ENCODE assay signal across 15 cellular contexts in the genomic region with DNA sequence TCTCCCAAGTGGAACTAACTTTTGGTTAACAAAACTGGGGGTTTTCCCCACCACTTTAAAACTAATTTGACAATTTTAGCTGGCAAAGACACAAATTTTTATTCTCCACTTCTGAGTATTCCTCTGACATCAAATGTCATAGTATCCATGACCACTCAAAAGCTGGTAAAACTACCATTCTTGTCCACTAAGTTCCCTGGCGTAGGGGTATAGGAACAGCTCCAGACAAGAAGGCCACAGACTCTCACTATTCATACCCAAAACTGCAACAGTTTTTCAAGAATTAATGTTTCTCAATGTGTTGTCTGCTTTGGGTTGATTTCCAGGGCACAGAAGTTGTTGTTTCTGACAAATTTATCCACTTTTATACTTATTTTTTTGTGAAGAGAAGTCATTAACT. TPM values are rescaled to one million over a fixed set of nuclear protein-coding genes. Genes with fewer than 3 reads are reported as not detected.
DNase-seq lines count a peak whose midpoint lies in the region; ATAC-seq and TF ChIP-seq lines count a peak whose summit lies in the region.
"Had no signal": no experiment of that assay in that cellular context is flagged by ENCODE, and none has a peak within 500 bp of the region (broad histone marks: within the 10 kb centered on the region; RNA-seq: fewer than 3 reads in every experiment).

No MANE protein-coding gene starts in this region.

- H3K27ac Mint-ChIP-seq in dendritic cell treated with granulocyte-macrophage colony-stimulating factor and Interleukin-4, amounts not matched to agents 40 ng/mL and 50 ng/mL, for 4 days = peak overlapping the region; percentile 71
- H3K27ac Mint-ChIP-seq: CD4-positive, CD25-positive, alpha-beta regulatory T cell had no signal

- H3K27ac ChIP-seq in GM23248 = no peak overlapping the region
- H3K27ac ChIP-seq in HL-60 (replicated peaks) = peak overlapping the region; percentile 39
- H3K27ac ChIP-seq in aorta (ENCODE audit: low read depth in 1 of 2, low read length in 2 of 2) = no peak overlapping the region
- H3K27ac ChIP-seq: A549 had no signal

- H2AFZ ChIP-seq in GM23248 = 0 out of 2 replicates have a peak overlapping the region, but pooled peaks have one; percentile 25

- no peak overlapping the region for H3K4me3 Mint-ChIP-seq in dendritic cell treated with granulocyte-macrophage colony-stimulating factor and Interleukin-4, amounts not matched to agents 40 ng/mL and 50 ng/mL, for 4 days
- H3K4me3 Mint-ChIP-seq: CD4-positive, CD25-positive, alpha-beta regulatory T cell had no signal

- DNase-seq in GM23248 (no peak), HL-60 (ENCODE audit: low read depth in 1 of 2, low spot score in 1 of 2) (no peak), aorta (no peak), cerebellum (ENCODE audit: low spot score) (no peak), islet precursor cell (no peak)
- DNase-seq: BE2C; CD4-positive, CD25-positive, alpha-beta regulatory T cell; DMS53; GOT3; IMR-90; KBM-7 had no signal

- WGBS in GM23248 (ENCODE audit: low coverage in 1 of 2, low lambda C conversion rate in 2 of 2, missing lambda C conversion rate in 2 of 2), 2 experiments = 92 to 95% methylated on average over 1 of the region's 1 CpG
- WGBS in aorta, 2 donors = 95 to 100% methylated on average over 1 of the region's 1 CpG

- no peaks in the 10 kb centered on the region for H3K9me2 ChIP-seq in GM23248 (ENCODE audit: insufficient read depth)

- H3K9me3 ChIP-seq in GM23248 (ENCODE audit: low read depth) (no peaks in the 10 kb centered on the region), aorta (ENCODE audit: control insufficient read depth, low read length) (no peaks in the 10 kb centered on the region)
- H3K9me3 ChIP-seq: A549, BE2C, HAP-1 had no signal

- no peaks in the 10 kb centered on the region for H4K20me1 ChIP-seq in GM23248 (ENCODE audit: insufficient read depth)

- no peaks in the 10 kb centered on the region for H3K79me2 ChIP-seq in GM23248 (ENCODE audit: insufficient read depth)

- H3K9ac ChIP-seq in GM23248 = no peak overlapping the region

- H3K36me3 Mint-ChIP-seq in dendritic cell treated with granulocyte-macrophage colony-stimulating factor and Interleukin-4, amounts not matched to agents 40 ng/mL and 50 ng/mL, for 4 days (ENCODE audit: low read depth) = peaks cover 21% of the 10 kb centered on the region

- H3F3A ChIP-seq in GM23248 (ENCODE audit: insufficient read depth) = no peaks in the 10 kb centered on the region

- ATAC-seq in aorta (ENCODE audit: low FRiP score) = peak; percentile 54
- ATAC-seq in HG02885 (IDR thresholded peaks at IDR 0.05; ENCODE audit: poor library complexity, unreplicated experiment) = no peak
- ATAC-seq: A549 had no signal

- H3K4me1 Mint-ChIP-seq in dendritic cell treated with granulocyte-macrophage colony-stimulating factor and Interleukin-4, amounts not matched to agents 40 ng/mL and 50 ng/mL, for 4 days (ENCODE audit: low read depth) = peaks cover 31% of the 10 kb centered on the region

- H3K9me3 Mint-ChIP-seq in dendritic cell treated with granulocyte-macrophage colony-stimulating factor and Interleukin-4, amounts not matched to agents 40 ng/mL and 50 ng/mL, for 4 days = peaks cover 28% of the 10 kb centered on the region

- no peaks in the 10 kb centered on the region for H3K36me3 ChIP-seq in GM23248 (ENCODE audit: low read depth)
- H3K36me3 ChIP-seq in aorta (ENCODE audit: control insufficient read depth in 1 of 2, insufficient read depth in 2 of 2, low read length in 1 of 2) = no peaks in the 10 kb centered on the region
- H3K36me3 ChIP-seq: BE2C, HAP-1 had no signal

- no peak overlapping the region for H3K4me2 ChIP-seq in GM23248 (ENCODE audit: unreplicated experiment)
- H3K4me2 ChIP-seq: A549 had no signal

- H3K27me3 ChIP-seq in GM23248 (replicated peaks; ENCODE audit: insufficient read depth) (no peaks in the 10 kb centered on the region), HL-60 (ENCODE audit: insufficient read depth, poor library complexity, severe bottlenecking) (no peaks in the 10 kb centered on the region), aorta (ENCODE audit: control insufficient read depth in 1 of 2, insufficient read depth in 2 of 2, low read length in 1 of 2) (no peaks in the 10 kb centered on the region)
- H3K27me3 ChIP-seq: BE2C had no signal

- H3K4me1 ChIP-seq in GM23248 (ENCODE audit: insufficient read depth) (0 out of 2 replicates have a peak, but pooled peaks cover 6% of the 10 kb centered on the region), aorta (ENCODE audit: control insufficient read depth in 1 of 2, insufficient read depth in 2 of 2, low read length in 2 of 2) (no peaks in the 10 kb centered on the region)
- H3K4me1 ChIP-seq: A549, BE2C had no signal

- in situ Hi-C loops in GM23248 (cut with MboI) = no loop called here

- no peaks in the 10 kb centered on the region for H3K27me3 Mint-ChIP-seq in dendritic cell treated with granulocyte-macrophage colony-stimulating factor and Interleukin-4, amounts not matched to agents 40 ng/mL and 50 ng/mL, for 4 days
- H3K27me3 Mint-ChIP-seq: CD4-positive, CD25-positive, alpha-beta regulatory T cell had no signal

- TF ChIP-seq CTCF in HL-60 (IDR thresholded peaks at IDR 0.05; ENCODE audit: insufficient read depth, low read length) = no peak

- H3K4me3 ChIP-seq in GM23248 (no peak overlapping the region), HL-60 (replicated peaks; ENCODE audit: insufficient read depth, low read length) (no peak overlapping the region), aorta (ENCODE audit: low read length in 2 of 2) (no peak overlapping the region)
- H3K4me3 ChIP-seq: A549, HAP-1 had no signal

- intact Hi-C loops in dendritic cell treated with granulocyte-macrophage colony-stimulating factor and Interleukin-4, amounts not matched to agents 40 ng/mL and 50 ng/mL, for 4 days (cut with micrococcal nuclease) = loop anchor here (1.0 kb wide), 1 partner anchor 44 kb away; no protein-coding TSS in a partner anchor
- intact Hi-C loops in aorta (cut with DNase I) = no loop called here

RNA-seq across cellular contexts. Expression of gene BAZ2B, which starts 43.1 kb away (rescaled TPM):
- total RNA-seq in GM23248 (2014; rRNA removed; shearing (Covaris generic)) = 20.5 and 26.2 TPM in 2 replicates
- polyA plus RNA-seq in GM23248 (2016; fragmentation: Nextera tagmentation; extraction: Ambion mirVana) (13.9 and 17.0 TPM in 2 replicates), aorta (10 to 100 TPM; 21.4 to 39.4 TPM)
- total RNA-seq in aorta (100 to 1,000 TPM in 1 of 2 donors, 10 to 100 TPM in 1; 82.6 to 139 TPM), cerebellum (250 TPM)

RNA-seq across cellular contexts. Expression of gene MARCHF7, which starts 52.8 kb away (rescaled TPM):
- 99.3 and 118 TPM in 2 replicates for total RNA-seq in GM23248 (2014; rRNA removed; shearing (Covaris generic))
- polyA plus RNA-seq in GM23248 (2016; fragmentation: Nextera tagmentation; extraction: Ambion mirVana) = 92.7 and 97.3 TPM in 2 replicates
- 10 to 100 TPM; 81.3 to 88.1 TPM for total RNA-seq in aorta
- polyA plus RNA-seq in aorta = 10 to 100 TPM; 30.3 to 47.4 TPM
- 125 TPM for total RNA-seq in cerebellum
